Comparison of ENCODE assay signal across 10 cellular contexts in the genomic region with DNA sequence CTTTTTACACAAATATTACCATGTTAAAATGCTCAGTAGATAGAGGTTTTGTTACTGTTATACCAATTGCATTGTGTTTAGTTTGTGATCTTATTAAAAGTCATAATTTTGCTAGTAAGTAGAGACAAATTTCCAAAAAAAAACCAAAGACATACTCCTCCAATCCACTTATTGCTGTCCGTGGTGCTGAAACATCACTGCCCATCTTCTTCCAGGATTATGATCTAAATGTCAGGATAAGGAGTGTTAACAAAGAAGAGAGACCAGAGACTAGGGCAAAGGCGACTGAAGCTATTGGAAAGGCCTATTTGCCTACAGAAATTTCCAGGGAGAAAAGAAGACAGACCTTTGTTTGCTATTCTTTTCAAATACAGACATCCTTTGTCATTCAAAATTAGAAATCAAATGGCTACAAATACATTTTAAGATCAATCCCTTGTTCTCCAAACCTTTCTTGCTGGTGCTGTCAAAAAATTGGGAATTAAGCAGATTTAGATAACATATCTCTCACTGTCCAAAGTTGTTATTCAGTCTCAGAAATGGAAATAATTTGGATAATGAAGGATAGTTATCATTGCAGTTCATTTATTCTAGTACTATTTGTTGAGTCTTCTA.
DNase-seq lines count a peak whose midpoint lies in the region; ATAC-seq and TF ChIP-seq lines count a peak whose summit lies in the region.
"Had no signal": no experiment of that assay in that cellular context is flagged by ENCODE, and none has a peak within 500 bp of the region (broad histone marks: within the 10 kb centered on the region; RNA-seq: fewer than 3 reads in every experiment).

No MANE protein-coding gene starts in this region.

- H3K27ac Mint-ChIP-seq in GM23338 = no peak overlapping the region

- no peaks in the 10 kb centered on the region for H3K27me3 ChIP-seq in GM23338 (ENCODE audit: insufficient read depth)
- H3K27me3 ChIP-seq: ovary had no signal

- no peaks in the 10 kb centered on the region for H3K27me3 Mint-ChIP-seq in GM23338 (ENCODE audit: insufficient read depth, low read depth, poor library complexity)

- H3K4me3 ChIP-seq in GM23338 (no peak overlapping the region), NB4 (ENCODE audit: low read depth, low read length) (no peak overlapping the region), cardiac fibroblast (replicated peaks in 1 of 2; ENCODE audit: low read depth in 2 of 2, low read length in 2 of 2) (no peak overlapping the region)
- H3K4me3 ChIP-seq: ovary had no signal

- H3K27ac ChIP-seq in GM23338 (ENCODE audit: low read depth) = no peak overlapping the region
- H3K27ac ChIP-seq: ovary had no signal

- no peaks in the 10 kb centered on the region for H3F3A ChIP-seq in GM23338 (replicated peaks; ENCODE audit: low read depth)

- TF ChIP-seq POLR2A in NB4 (IDR thresholded peaks at IDR 0.05; ENCODE audit: extremely low read depth, insufficient read length) = no peak

- ATAC-seq in GM23338 (no peak; the same call in 2 of the 3 replicates), GM21381 (IDR thresholded peaks at IDR 0.05; ENCODE audit: unreplicated experiment) (no peak)

- H3K9me2 ChIP-seq in GM23338 (ENCODE audit: insufficient read depth) = no peaks in the 10 kb centered on the region

- H2AFZ ChIP-seq in GM23338 = no peak overlapping the region

- H3K4me1 Mint-ChIP-seq in GM23338 = no peaks in the 10 kb centered on the region

- H3K79me2 ChIP-seq in GM23338 (replicated peaks; ENCODE audit: insufficient read depth) = no peaks in the 10 kb centered on the region

- H3K9me3 Mint-ChIP-seq in GM23338 = no peaks in the 10 kb centered on the region

- no peak overlapping the region for H3K4me2 ChIP-seq in GM23338

- no peaks in the 10 kb centered on the region for H3K36me3 Mint-ChIP-seq in GM23338 (ENCODE audit: low read depth)

- no peak overlapping the region for H3K4me3 Mint-ChIP-seq in GM23338

- no peaks in the 10 kb centered on the region for H4K20me1 ChIP-seq in GM23338 (replicated peaks; ENCODE audit: insufficient read depth)

- TF ChIP-seq CTCF in GM23338 (conservative IDR thresholded peaks at IDR 0.05; ENCODE audit: low read depth in 2 of 2) (no peak), NB4 (IDR thresholded peaks at IDR 0.05; ENCODE audit: low read depth, low read length) (no peak), cardiac fibroblast (IDR thresholded peaks at IDR 0.05; ENCODE audit: low read depth, low read length) (no peak)

- DNase-seq in GM23338 (ENCODE audit: low spot score) = peak; percentile 75
- peak; percentile 33 for DNase-seq in NB4 (ENCODE audit: low read depth)
- peak; percentile 47 to 64 for DNase-seq in cardiac fibroblast (ENCODE audit: low read depth in 2 of 2)
- DNase-seq in myocyte (ENCODE audit: low read depth) = peak; percentile 80
- no peak for DNase-seq in SKM-1 (lab: John Stamatoyannopoulos, UW; ENCODE audit: unreplicated experiment)
- no peak for DNase-seq in nucleus accumbens (lab: John Stamatoyannopoulos, UW)
- DNase-seq: activated CD8-positive, alpha-beta memory T cell treated with anti-CD3 and anti-CD28 coated beads, Interleukin-2, amount 50 U/mL, for 48 hours; ovary; T-helper 1 cell had no signal

- H3K36me3 ChIP-seq in GM23338 (ENCODE audit: insufficient read depth) = no peaks in the 10 kb centered on the region
- H3K36me3 ChIP-seq: ovary had no signal

- no peaks in the 10 kb centered on the region for H3K4me1 ChIP-seq in GM23338 (ENCODE audit: insufficient read depth)

TF ChIP-seq in GM23338, 12 proteins besides CTCF, POLR2A, EP300 and RAD21:
- TF ChIP-seq JUNB (IDR thresholded peaks at IDR 0.05; ENCODE audit: unreplicated experiment) = no peak
- no peak for TF ChIP-seq ZNF114 (CRISPR knock-in tag; IDR thresholded peaks at IDR 0.05)
- TF ChIP-seq STAT1 (IDR thresholded peaks at IDR 0.05; ENCODE audit: unreplicated experiment) = no peak
- peak; percentile 89 for TF ChIP-seq REST (IDR thresholded peaks at IDR 0.05; ENCODE audit: unreplicated experiment)
TF ChIP-seq in GM23338: peak in this region for 1.

Comparison
In these comparisons a context has a peak if more than half of its experiments do, and no peak if none do; other contexts are left out.
1. DNase-seq: peak in GM23338 (single experiment), NB4 (single experiment), cardiac fibroblast (2 of 2) and myocyte (single experiment); none in SKM-1 (single experiment) and nucleus accumbens (0 of 56).